In genomic region chr2:221077799-221078198, GRCh38 we compare ENCODE assay signal across 2 cellular contexts.
TF ChIP-seq lines count a peak whose summit lies in the region.

No MANE protein-coding gene starts in this region.

TF ChIP-seq in HepG2, 621 proteins besides CTCF, POLR2A, EP300 and RAD21:
- TF ChIP-seq ZFP36L1 (CRISPR knock-in tag; IDR thresholded peaks at IDR 0.05) (no peak), ZBTB20 (CRISPR knock-in tag; IDR thresholded peaks at IDR 0.05; ENCODE audit: borderline replicate concordance, low read depth) (no peak), ZNF430 (CRISPR knock-in tag; IDR thresholded peaks at IDR 0.05) (no peak), MAFK (conservative IDR thresholded peaks at IDR 0.05 in 1 of 2, IDR thresholded peaks at IDR 0.05 in 1 of 2; ENCODE audit: low read length in 2 of 2) (peak; percentile 60 to 72), NFKBIZ (CRISPR knock-in tag; IDR thresholded peaks at IDR 0.05) (no peak), MAFF (IDR thresholded peaks at IDR 0.05; ENCODE audit: low read depth, low read length) (peak; percentile 29; the same call in 1 of the 2 replicates), ZNF83 (CRISPR knock-in tag; IDR thresholded peaks at IDR 0.05; ENCODE audit: borderline replicate concordance) (no peak)

TF ChIP-seq in IMR-90, 13 proteins besides CTCF, POLR2A, EP300 and RAD21:
- TF ChIP-seq CHD1 (IDR thresholded peaks at IDR 0.05; ENCODE audit: low read depth, low read length) (no peak), MAFK (IDR thresholded peaks at IDR 0.05; ENCODE audit: low read depth, low read length) (peak; percentile 53; the same call in 1 of the 2 replicates)
